In genomic region chr2:153476491-153477095, GRCh38 we compare ENCODE assay signal across 12 cellular contexts. TPM values are rescaled to one million over a fixed set of nuclear protein-coding genes. Genes with fewer than 3 reads are reported as not detected.
DNase-seq lines count a peak whose midpoint lies in the region; ATAC-seq and TF ChIP-seq lines count a peak whose summit lies in the region.
"Had no signal": no experiment of that assay in that cellular context is flagged by ENCODE, and none has a peak within 500 bp of the region (broad histone marks: within the 10 kb centered on the region; RNA-seq: fewer than 3 reads in every experiment).

No MANE protein-coding gene starts in this region.

- DNase-seq in NCI-H1092 treated with DMSO at 0.1 percent for 48 hours (lab: John Stamatoyannopoulos, UW), result peak; percentile 56
- DNase-seq in NCI-H1092 (lab: John Stamatoyannopoulos, UW), result no peak
- no peak for DNase-seq in WTC11 (ENCODE audit: low spot score)
- DNase-seq in tibial artery, result no peak
- DNase-seq in activated CD4-positive, alpha-beta T cell treated with anti-CD3 and anti-CD28 coated beads for 1 hour, result no peak
- no peak for DNase-seq in NCI-H2081 treated with DMSO at 0.1 percent for 48 hours (lab: John Stamatoyannopoulos, UW)
- DNase-seq in chondrocyte (ENCODE audit: low spot score), result no peak
- DNase-seq: activated T-cell treated with anti-CD3 and anti-CD28 coated beads for 4 hours; stimulated activated CD4-positive, alpha-beta T cell treated with anti-CD3 and anti-CD28 coated beads, Interleukin-12 subunit alpha, Interleukin-12 subunit beta, amount 100 ng/mL, for 4 hours had no signal

- intact Hi-C loops in tibial artery (cut with DNase I; ENCODE audit: low total_unique reads), result no loop called here

- H3K4me1 ChIP-seq in mesodermal cell (ENCODE audit: control insufficient read depth, insufficient read depth, low read length, poor library complexity, severe bottlenecking), result peaks cover 10% of the 10 kb centered on the region
- peaks cover 0 to 27% (median 24%) of the 10 kb centered on the region in 4 donors for H3K4me1 ChIP-seq in tibial artery

- WGBS in mesodermal cell (ENCODE audit: insufficient coverage in 2 of 2), 2 experiments, result 3 to 8% methylated on average over 14 to 17 of the region's 24 CpGs

- no peak for TF ChIP-seq CTCF in WTC11 (IDR thresholded peaks at IDR 0.05)
- no peak for TF ChIP-seq CTCF in tibial artery (IDR thresholded peaks at IDR 0.05)
- no peak for TF ChIP-seq CTCF in chondrocyte (IDR thresholded peaks at IDR 0.05)

- H3K27ac ChIP-seq in mesodermal cell (ENCODE audit: low read depth, low read length, severe bottlenecking) (no peak overlapping the region), tibial artery (no peak overlapping the region)
- H3K27ac ChIP-seq: cardiac muscle cell had no signal

- CTCF ChIA-PET in WTC11 (lab: Charles Lee), result interaction anchor here (1.5 to 1.9 kb wide), 2 partner anchors 7 to 21 kb away, joined by 3 to 8 read pairs; no protein-coding TSS in a partner anchor

- no peaks in the 10 kb centered on the region for H3K36me3 Mint-ChIP-seq in WTC11
- no peaks in the 10 kb centered on the region for H3K36me3 Mint-ChIP-seq in chondrocyte (ENCODE audit: low read depth)

- H3K27ac Mint-ChIP-seq in WTC11 (peak overlapping the region; percentile 87), chondrocyte (ENCODE audit: unreplicated experiment) (no peak overlapping the region)

- H3K4me1 Mint-ChIP-seq in WTC11, result peaks cover 56% of the 10 kb centered on the region
- peaks cover 13% of the 10 kb centered on the region for H3K4me1 Mint-ChIP-seq in chondrocyte (ENCODE audit: low read depth)

- peak; percentile 11 for ATAC-seq in WTC11

- H3K27me3 Mint-ChIP-seq in WTC11 (ENCODE audit: low read depth) (no peaks in the 10 kb centered on the region), chondrocyte (ENCODE audit: low read depth) (peaks cover 64% of the 10 kb centered on the region)

- H3K9me3 ChIP-seq in mesodermal cell (ENCODE audit: control insufficient read depth, low read length) (no peaks in the 10 kb centered on the region), tibial artery (no peaks in the 10 kb centered on the region)

- POLR2A ChIA-PET in WTC11 (lab: Charles Lee), result interaction anchor here (0.6 kb wide), 1 partner anchor 640 kb away, joined by 3 read pairs; no protein-coding TSS in a partner anchor

- H3K4me3 Mint-ChIP-seq in WTC11 (peak overlapping the region; percentile 79), chondrocyte (ENCODE audit: unreplicated experiment) (no peak overlapping the region)

- H3K36me3 ChIP-seq in mesodermal cell (ENCODE audit: control insufficient read depth, insufficient read depth, low read length), result no peaks in the 10 kb centered on the region
- H3K36me3 ChIP-seq in tibial artery, result no peaks in the 10 kb centered on the region
- H3K36me3 ChIP-seq: cardiac muscle cell had no signal

- H3K9me3 Mint-ChIP-seq in WTC11, result no peaks in the 10 kb centered on the region
- H3K9me3 Mint-ChIP-seq in chondrocyte (ENCODE audit: low read depth), result no peaks in the 10 kb centered on the region

- H3K4me3 ChIP-seq in mesodermal cell (ENCODE audit: extremely low read depth, insufficient read depth, low read length, poor library complexity, severe bottlenecking) (peak overlapping the region; percentile 39), tibial artery (peak overlapping the region; percentile 49 to 57)

- H3K27me3 ChIP-seq in tibial artery, result peaks cover 0 to 39% of the 10 kb centered on the region in 2 donors

TF ChIP-seq in WTC11, 78 proteins besides CTCF, POLR2A, EP300 and RAD21:
- TF ChIP-seq HMGXB4 (CRISPR knock-in tag; IDR thresholded peaks at IDR 0.05) (no peak), ATF2 (CRISPR knock-in tag; IDR thresholded peaks at IDR 0.05; ENCODE audit: borderline replicate concordance, low read depth) (no peak), ETV6 (CRISPR knock-in tag; IDR thresholded peaks at IDR 0.05) (no peak), PRDM15 (CRISPR knock-in tag; IDR thresholded peaks at IDR 0.05) (no peak), TP53 (CRISPR knock-in tag; IDR thresholded peaks at IDR 0.05) (no peak), E2F1 (CRISPR knock-in tag; IDR thresholded peaks at IDR 0.05) (no peak), ZNF423 (CRISPR knock-in tag; IDR thresholded peaks at IDR 0.05) (no peak), FOXJ3 (CRISPR knock-in tag; IDR thresholded peaks at IDR 0.05; ENCODE audit: borderline replicate concordance) (no peak), TCF7 (CRISPR knock-in tag; IDR thresholded peaks at IDR 0.05; ENCODE audit: low read depth) (no peak)

RNA-seq across cellular contexts. Expression of gene RPRM, which starts 2.0 kb away (rescaled TPM):
- total RNA-seq in WTC11 (2021) (25.4 to 29.0 TPM (median 28.1 TPM) in 3 replicates), chondrocyte (not detected in 3 replicates)
- 4.3 TPM for polyA plus RNA-seq in mesodermal cell (2013, experiment 1 of 2)
- polyA plus RNA-seq in mesodermal cell (2013, experiment 2 of 2), result 4.6 TPM
- total RNA-seq: cardiac muscle cell, fibroblast of villous mesenchyme had no signal

Comparison
In these comparisons a context has a peak if more than half of its experiments do, and no peak if none do; other contexts are left out.
1. RNA of gene RPRM, which starts 2.0 kb away (total RNA-seq): 25.4 to 29.0 TPM in WTC11; not detected in chondrocyte; every median in the first group is over 10 times any median in the second.